In the genomic region with DNA sequence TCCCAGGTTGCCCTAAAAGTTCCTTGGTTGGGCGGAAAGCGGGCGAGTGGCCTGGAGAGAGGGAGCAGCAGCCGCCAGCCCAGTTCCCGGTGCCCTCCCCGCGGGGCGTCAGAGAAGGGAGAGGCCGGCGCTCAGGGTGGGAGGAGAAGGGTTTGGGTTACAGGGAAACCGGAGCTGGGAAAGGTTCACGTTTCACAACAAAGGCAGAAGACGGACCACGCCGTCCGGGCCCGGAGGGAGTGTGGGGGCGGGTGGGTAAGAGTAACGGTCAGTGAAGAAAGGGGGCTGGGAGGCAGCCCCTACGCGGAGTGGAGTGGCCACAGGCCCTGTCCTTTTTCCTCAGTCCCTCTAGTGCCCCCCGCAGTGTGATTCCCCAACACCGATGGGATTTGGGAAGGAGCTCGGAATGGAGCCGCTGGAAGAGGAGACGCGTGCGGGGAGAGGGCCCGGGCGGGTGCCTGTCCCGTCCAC, we compare ENCODE assay signal across 8 cellular contexts. TPM values are rescaled to one million over a fixed set of nuclear protein-coding genes. Genes with fewer than 3 reads are reported as not detected.
DNase-seq lines count a peak whose midpoint lies in the region; ATAC-seq and TF ChIP-seq lines count a peak whose summit lies in the region.

No MANE protein-coding gene starts in this region.

- H4K8ac ChIP-seq in trophoblast cell (ENCODE audit: low read depth, low read length): peak overlapping the region; percentile 50

- H3K9me3 ChIP-seq in BLaER1 (no peaks in the 10 kb centered on the region), cardiac muscle cell (ENCODE audit: low read depth) (no peaks in the 10 kb centered on the region), trophoblast cell (ENCODE audit: insufficient read depth, low read depth, low read length) (no peaks in the 10 kb centered on the region)

- H3K4ac ChIP-seq in trophoblast cell (ENCODE audit: low read depth, low read length): peak overlapping the region; percentile 11

- peak overlapping the region; percentile 29 for H2BK120ac ChIP-seq in trophoblast cell (ENCODE audit: insufficient read depth, low read length, poor library complexity)

- peak overlapping the region; percentile 11 for H3K4me3 Mint-ChIP-seq in activated T-helper 1 cell treated with anti-CD3 and anti-CD28 coated beads, Interleukin-12 subunit alpha, Interleukin-12 subunit beta, Interleukin-2, Interleukin-4 antibody, amounts not matched to agents 30 ng/mL and 10 ng/mL and 1 ng/mL, durations not matched to agents 14 hours and 24 hours and 36 hours

- DNase-seq in HS-5 (ENCODE audit: low read depth) (peak; percentile 38), cardiac muscle cell (ENCODE audit: low read depth in 1 of 2, low spot score in 1 of 2) (peak; percentile 93 to 95), trophoblast cell (peak; percentile 54 to 74), NCI-H526 treated with DMSO at 0.1 percent for 48 hours (lab: John Stamatoyannopoulos, UW) (no peak)
- DNase-seq in activated T-helper 1 cell treated with anti-CD3 and anti-CD28 coated beads, Interleukin-12 subunit alpha, Interleukin-12 subunit beta, Interleukin-2, Interleukin-4 antibody, amounts not matched to agents 30 ng/mL and 10 ng/mL and 1 ng/mL, durations not matched to agents 14 hours and 24 hours and 36 hours (ENCODE audit: low spot score): no peak

- H2AK5ac ChIP-seq in trophoblast cell (ENCODE audit: low read length): no peak overlapping the region

- H3K14ac ChIP-seq in trophoblast cell (ENCODE audit: low read length): peak overlapping the region; percentile 17

- ATAC-seq in GM18517 (IDR thresholded peaks at IDR 0.05; ENCODE audit: unreplicated experiment): no peak
- no peak for ATAC-seq in HG03045 (IDR thresholded peaks at IDR 0.05; ENCODE audit: unreplicated experiment)

- H2BK5ac ChIP-seq in trophoblast cell (ENCODE audit: low read depth, low read length, poor library complexity): peak overlapping the region; percentile 7

- peaks cover 27% of the 10 kb centered on the region for H3K79me1 ChIP-seq in trophoblast cell (ENCODE audit: low read length)

- H3K27me3 Mint-ChIP-seq in activated T-helper 1 cell treated with anti-CD3 and anti-CD28 coated beads, Interleukin-12 subunit alpha, Interleukin-12 subunit beta, Interleukin-2, Interleukin-4 antibody, amounts not matched to agents 30 ng/mL and 10 ng/mL and 1 ng/mL, durations not matched to agents 14 hours and 24 hours and 36 hours (ENCODE audit: insufficient read depth): peaks cover 28% of the 10 kb centered on the region

- peak overlapping the region; percentile 77 for H3K18ac ChIP-seq in trophoblast cell (ENCODE audit: low read length)

- peaks cover 3% of the 10 kb centered on the region for H3K36me3 Mint-ChIP-seq in activated T-helper 1 cell treated with anti-CD3 and anti-CD28 coated beads, Interleukin-12 subunit alpha, Interleukin-12 subunit beta, Interleukin-2, Interleukin-4 antibody, amounts not matched to agents 30 ng/mL and 10 ng/mL and 1 ng/mL, durations not matched to agents 14 hours and 24 hours and 36 hours (ENCODE audit: low read depth)

- intact Hi-C loops in activated T-helper 1 cell treated with anti-CD3 and anti-CD28 coated beads, Interleukin-12 subunit alpha, Interleukin-12 subunit beta, Interleukin-2, Interleukin-4 antibody, amounts not matched to agents 30 ng/mL and 10 ng/mL and 1 ng/mL, durations not matched to agents 14 hours and 24 hours and 36 hours (cut with micrococcal nuclease): no loop called here

- H4K12ac ChIP-seq in trophoblast cell (ENCODE audit: low read depth, low read length): peak overlapping the region; percentile 25

- H3K79me2 ChIP-seq in trophoblast cell (ENCODE audit: control insufficient read depth, insufficient read depth, low read length, poor library complexity): peaks cover 13% of the 10 kb centered on the region

- no peak overlapping the region for H3K27ac Mint-ChIP-seq in activated T-helper 1 cell treated with anti-CD3 and anti-CD28 coated beads, Interleukin-12 subunit alpha, Interleukin-12 subunit beta, Interleukin-2, Interleukin-4 antibody, amounts not matched to agents 30 ng/mL and 10 ng/mL and 1 ng/mL, durations not matched to agents 14 hours and 24 hours and 36 hours

- no peak overlapping the region for H3K27ac ChIP-seq in BLaER1
- peak overlapping the region; percentile 98 for H3K27ac ChIP-seq in cardiac muscle cell
- H3K27ac ChIP-seq in trophoblast cell (ENCODE audit: low read depth, low read length): peak overlapping the region; percentile 36

- H3K27me3 ChIP-seq in BLaER1 (peaks cover 19% of the 10 kb centered on the region), cardiac muscle cell (no peaks in the 10 kb centered on the region), trophoblast cell (ENCODE audit: insufficient read depth, low read length) (no peaks in the 10 kb centered on the region)

- H4K91ac ChIP-seq in trophoblast cell (ENCODE audit: low read depth, low read length): peak overlapping the region; percentile 59

- H3K4me1 Mint-ChIP-seq in activated T-helper 1 cell treated with anti-CD3 and anti-CD28 coated beads, Interleukin-12 subunit alpha, Interleukin-12 subunit beta, Interleukin-2, Interleukin-4 antibody, amounts not matched to agents 30 ng/mL and 10 ng/mL and 1 ng/mL, durations not matched to agents 14 hours and 24 hours and 36 hours (ENCODE audit: low read depth): peaks cover 9% of the 10 kb centered on the region

- H2BK12ac ChIP-seq in trophoblast cell (ENCODE audit: low read length): no peak overlapping the region

- H3K4me2 ChIP-seq in BLaER1 (peak overlapping the region; percentile 98), trophoblast cell (ENCODE audit: low read length) (peak overlapping the region; percentile 99)

- H3K9me3 Mint-ChIP-seq in activated T-helper 1 cell treated with anti-CD3 and anti-CD28 coated beads, Interleukin-12 subunit alpha, Interleukin-12 subunit beta, Interleukin-2, Interleukin-4 antibody, amounts not matched to agents 30 ng/mL and 10 ng/mL and 1 ng/mL, durations not matched to agents 14 hours and 24 hours and 36 hours: no peaks in the 10 kb centered on the region

- WGBS in trophoblast cell (ENCODE audit: extremely low coverage, insufficient coverage, insufficient read length): no CpG with 5 or more reads among the region's 31 CpGs

- no peak for TF ChIP-seq CTCF in cardiac muscle cell (IDR thresholded peaks at IDR 0.05; ENCODE audit: low read depth, low read length)

- H3K9ac ChIP-seq in BLaER1 (peak overlapping the region; percentile 82), trophoblast cell (ENCODE audit: low read length) (peak overlapping the region; percentile 79)

- peaks cover 17% of the 10 kb centered on the region for H4K20me1 ChIP-seq in BLaER1

- no peak overlapping the region for H3K23ac ChIP-seq in trophoblast cell (ENCODE audit: low read length)

- no peak overlapping the region for H2AFZ ChIP-seq in trophoblast cell (ENCODE audit: insufficient read depth, low read length, poor library complexity)

- H3K4me1 ChIP-seq in BLaER1 (peaks cover 63% of the 10 kb centered on the region), cardiac muscle cell (ENCODE audit: low read depth) (peaks cover 48% of the 10 kb centered on the region), trophoblast cell (ENCODE audit: control insufficient read depth in 1 of 2, insufficient read depth in 2 of 2, low read length in 2 of 2) (peaks cover 13 to 23% of the 10 kb centered on the region in 2 experiments)

- H3K4me3 ChIP-seq in BLaER1: peak overlapping the region; percentile 85
- H3K4me3 ChIP-seq in cardiac muscle cell: peak overlapping the region; percentile 59
- H3K4me3 ChIP-seq in trophoblast cell (ENCODE audit: low read depth, low read length): peak overlapping the region; percentile 73

- H3K36me3 ChIP-seq in BLaER1: no peaks in the 10 kb centered on the region
- H3K36me3 ChIP-seq in cardiac muscle cell: peaks cover 4% of the 10 kb centered on the region
- H3K36me3 ChIP-seq in trophoblast cell (ENCODE audit: control insufficient read depth in 1 of 2, insufficient read depth in 2 of 2, low read length in 2 of 2): peaks cover 9 to 10% of the 10 kb centered on the region in 2 experiments

RNA-seq across cellular contexts. Expression of gene SIX5, which starts 1.6 kb away (rescaled TPM):
- 3.7 and 5.6 TPM in 2 replicates for total RNA-seq in activated T-helper 1 cell treated with anti-CD3 and anti-CD28 coated beads, Interleukin-12 subunit alpha, Interleukin-12 subunit beta, Interleukin-2, Interleukin-4 antibody, amounts not matched to agents 30 ng/mL and 10 ng/mL and 1 ng/mL, durations not matched to agents 14 hours and 24 hours and 36 hours
- total RNA-seq in cardiac muscle cell: 78.8 and 88.2 TPM in 2 replicates
- polyA plus RNA-seq in cardiac muscle cell: 40.4 and 41.1 TPM in 2 replicates
- polyA plus RNA-seq in trophoblast cell (2013): 15.7 and 16.4 TPM in 2 replicates

RNA-seq across cellular contexts. Expression of gene DMPK, which starts 14.8 kb away (rescaled TPM):
- total RNA-seq in activated T-helper 1 cell treated with anti-CD3 and anti-CD28 coated beads, Interleukin-12 subunit alpha, Interleukin-12 subunit beta, Interleukin-2, Interleukin-4 antibody, amounts not matched to agents 30 ng/mL and 10 ng/mL and 1 ng/mL, durations not matched to agents 14 hours and 24 hours and 36 hours: 22.8 and 23.9 TPM in 2 replicates
- total RNA-seq in cardiac muscle cell: 92.7 and 142 TPM in 2 replicates
- 94.9 and 98.7 TPM in 2 replicates for polyA plus RNA-seq in cardiac muscle cell
- polyA plus RNA-seq in trophoblast cell (2013): 17.0 and 18.3 TPM in 2 replicates

RNA-seq across cellular contexts. Expression of gene DMWD, which starts 25.2 kb away (rescaled TPM):
- total RNA-seq in activated T-helper 1 cell treated with anti-CD3 and anti-CD28 coated beads, Interleukin-12 subunit alpha, Interleukin-12 subunit beta, Interleukin-2, Interleukin-4 antibody, amounts not matched to agents 30 ng/mL and 10 ng/mL and 1 ng/mL, durations not matched to agents 14 hours and 24 hours and 36 hours: 50.0 and 55.8 TPM in 2 replicates
- 65.1 and 112 TPM in 2 replicates for total RNA-seq in cardiac muscle cell
- polyA plus RNA-seq in cardiac muscle cell: 138 and 163 TPM in 2 replicates
- 26.0 and 26.5 TPM in 2 replicates for polyA plus RNA-seq in trophoblast cell (2013)

RNA-seq across cellular contexts. Expression of gene MEIOSIN, which starts 34.2 kb away (rescaled TPM):
- total RNA-seq in activated T-helper 1 cell treated with anti-CD3 and anti-CD28 coated beads, Interleukin-12 subunit alpha, Interleukin-12 subunit beta, Interleukin-2, Interleukin-4 antibody, amounts not matched to agents 30 ng/mL and 10 ng/mL and 1 ng/mL, durations not matched to agents 14 hours and 24 hours and 36 hours: not detected in 2 replicates
- total RNA-seq in cardiac muscle cell: 0.11 and 0.33 TPM in 2 replicates
- 0.07 and 0.18 TPM in 2 replicates for polyA plus RNA-seq in cardiac muscle cell
- 0.01 and 0.03 TPM in 2 replicates for polyA plus RNA-seq in trophoblast cell (2013)

RNA-seq across cellular contexts. Expression of gene FBXO46, which starts 36.7 kb away (rescaled TPM):
- 35.1 and 35.4 TPM in 2 replicates for total RNA-seq in activated T-helper 1 cell treated with anti-CD3 and anti-CD28 coated beads, Interleukin-12 subunit alpha, Interleukin-12 subunit beta, Interleukin-2, Interleukin-4 antibody, amounts not matched to agents 30 ng/mL and 10 ng/mL and 1 ng/mL, durations not matched to agents 14 hours and 24 hours and 36 hours
- total RNA-seq in cardiac muscle cell: 34.8 and 48.2 TPM in 2 replicates
- 39.3 and 42.5 TPM in 2 replicates for polyA plus RNA-seq in cardiac muscle cell
- 21.9 and 23.0 TPM in 2 replicates for polyA plus RNA-seq in trophoblast cell (2013)

Comparison
In these comparisons a context has a peak if more than half of its experiments do, and no peak if none do; other contexts are left out.
1. DNase-seq: peak in HS-5 (single experiment), cardiac muscle cell (2 of 2) and trophoblast cell (2 of 2); none in activated T-helper 1 cell treated with anti-CD3 and anti-CD28 coated beads, Interleukin-12 subunit alpha, Interleukin-12 subunit beta, Interleukin-2, Interleukin-4 antibody, amounts not matched to agents 30 ng/mL and 10 ng/mL and 1 ng/mL, durations not matched to agents 14 hours and 24 hours and 36 hours (single experiment) and NCI-H526 treated with DMSO at 0.1 percent for 48 hours (single experiment).
2. RNA of gene SIX5, which starts 1.6 kb away (total RNA-seq): 78.8 to 88.2 TPM in cardiac muscle cell; 3.7 to 5.6 TPM in activated T-helper 1 cell treated with anti-CD3 and anti-CD28 coated beads, Interleukin-12 subunit alpha, Interleukin-12 subunit beta, Interleukin-2, Interleukin-4 antibody, amounts not matched to agents 30 ng/mL and 10 ng/mL and 1 ng/mL, durations not matched to agents 14 hours and 24 hours and 36 hours; every median in the first group is over 10 times any median in the second.
3. Peak in every context shown above with its lines, with median percentiles within 50 percentile points of each other: H3K4me3 ChIP-seq.